In genomic region chr3:61277411-61277810, GRCh38 we compare ENCODE assay signal across 19 cellular contexts. TPM values are rescaled to one million over a fixed set of nuclear protein-coding genes. Genes with fewer than 3 reads are reported as not detected.
A peak's percentile ranks its signal among the peaks of the same experiment; 100 is the strongest.
DNase-seq lines count a peak whose midpoint lies in the region; ATAC-seq, FAIRE-seq and TF ChIP-seq lines count a peak whose summit lies in the region.
"Had no signal": no experiment of that assay in that cellular context is flagged by ENCODE, and none has a peak within 500 bp of the region (broad histone marks: within the 10 kb centered on the region; RNA-seq: fewer than 3 reads in every experiment).

No MANE protein-coding gene starts in this region.

- H3K4me1 ChIP-seq in parathyroid adenoma = peaks cover 9% of the 10 kb centered on the region

- no peak for FAIRE-seq in GM12891 (lab: Jason Lieb, UNC)
- FAIRE-seq: GM12878, GM18507 had no signal

- H3K9me3 ChIP-seq in parathyroid adenoma (ENCODE audit: control insufficient read depth, low read length) = no peaks in the 10 kb centered on the region

- H3K36me3 ChIP-seq in parathyroid adenoma (ENCODE audit: control insufficient read depth, insufficient read depth, low read length) = no peaks in the 10 kb centered on the region

- H3K27ac ChIP-seq in parathyroid adenoma = no peak overlapping the region

- H3K27me3 ChIP-seq in parathyroid adenoma (ENCODE audit: control insufficient read depth, insufficient read depth, low read length) = no peaks in the 10 kb centered on the region

- peak overlapping the region; percentile 45 for H2AFZ ChIP-seq in parathyroid adenoma
- H2AFZ ChIP-seq: GM23338 had no signal

- H3K4me3 ChIP-seq in epithelial cell of proximal tubule (ENCODE audit: low read depth, low read length) (no peak overlapping the region), parathyroid adenoma (ENCODE audit: low read depth, low read length) (no peak overlapping the region)
- H3K4me3 ChIP-seq: GM12878, GM23338 had no signal

- H3K4me2 ChIP-seq in parathyroid adenoma (ENCODE audit: low read length) = no peak overlapping the region
- H3K4me2 ChIP-seq: GM23338 had no signal

- ATAC-seq in HG02642 (IDR thresholded peaks at IDR 0.05; ENCODE audit: poor library complexity, unreplicated experiment) = no peak
- ATAC-seq: GM23338, HCT116 had no signal

- TF ChIP-seq CTCF in epithelial cell of proximal tubule (conservative IDR thresholded peaks at IDR 0.05; ENCODE audit: low read depth, low read length) (no peak), parathyroid adenoma (IDR thresholded peaks at IDR 0.05) (no peak)

- no peak overlapping the region for H3K9ac ChIP-seq in parathyroid adenoma

- no peak for TF ChIP-seq POLR2A in GM12891 (IDR thresholded peaks at IDR 0.05; ENCODE audit: low read depth, low read length)

- H3K79me2 ChIP-seq in parathyroid adenoma = no peaks in the 10 kb centered on the region

- no peak for DNase-seq in GM12891 (ENCODE audit: insufficient read length, low spot score)
- peak; percentile 6 for DNase-seq in epithelial cell of proximal tubule (ENCODE audit: low read depth)
- no peak for DNase-seq in stimulated activated CD4-positive, alpha-beta T cell treated with anti-CD3 and anti-CD28 coated beads, Interleukin-15, amount 100 ng/mL, for 24 hours
- no peak for DNase-seq in iPS-NIHi7 (ENCODE audit: extremely low spot score)
- DNase-seq: C1 segment of cervical spinal cord; CD4-positive, alpha-beta memory T cell; COR-L47; DMS153; DMS79; EL; GDM1; H9 had no signal

TF ChIP-seq in GM12891, 5 proteins besides CTCF, POLR2A, EP300 and RAD21:
- TF ChIP-seq TAF1 (IDR thresholded peaks at IDR 0.05; ENCODE audit: low read depth, low read length) (no peak), SPI1 (IDR thresholded peaks at IDR 0.05; ENCODE audit: low read depth, low read length) (peak; percentile 8; the same call in 1 of the 2 replicates)

RNA-seq across cellular contexts. Expression of gene FHIT, which starts 26.2 kb away (rescaled TPM):
- 16.7 TPM for polyA plus RNA-seq in GM12891 (2012; ENCODE audit: low read depth, missing spikeins)
- 0.65 and 3.7 TPM in 2 replicates for total RNA-seq in epithelial cell of proximal tubule
- total RNA-seq: A673 had no signal
